ENCODE assay signal across 17 cellular contexts in the genomic region with DNA sequence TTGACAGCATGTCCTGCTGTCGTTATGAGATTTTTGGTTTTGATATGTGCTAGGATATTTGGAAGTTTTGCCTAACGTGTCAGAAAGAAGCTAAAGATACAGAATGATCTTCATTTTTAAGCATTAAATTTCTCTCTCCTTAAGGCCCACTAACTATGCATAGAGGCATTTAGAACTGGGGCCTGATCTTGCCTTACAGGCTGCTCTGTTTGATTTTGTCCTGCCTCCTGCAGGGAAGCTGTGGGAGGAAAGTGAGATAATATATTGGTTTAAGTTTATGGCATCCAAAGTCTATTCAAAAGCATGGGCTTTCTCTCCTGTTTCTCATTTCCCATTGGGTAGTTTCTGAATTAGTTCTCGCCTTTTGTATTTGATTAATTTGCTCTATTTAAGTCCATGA.
"Had no signal": no experiment of that assay in that cellular context is flagged by ENCODE, and none has a peak within 500 bp of the region (broad histone marks: within the 10 kb centered on the region; RNA-seq: fewer than 3 reads in every experiment).

No MANE protein-coding gene starts in this region.

- H3K4me1 ChIP-seq: esophagus muscularis mucosa, gastroesophageal sphincter, heart left ventricle, left lung, suprapubic skin, transverse colon, vagina had no signal

- ATAC-seq: activated CD4-positive, alpha-beta T cell treated with anti-CD3 and anti-CD28 coated beads for 36 hours; gastroesophageal sphincter; heart left ventricle; left lung; T-helper 17 cell had no signal

- H3K4me1 Mint-ChIP-seq: activated CD4-positive, alpha-beta memory T cell treated with anti-CD3 and anti-CD28 coated beads, Interleukin-2, amount 10 ng/mL, durations not matched to agents 7 days and 5 days had no signal

- H3K36me3 ChIP-seq: esophagus muscularis mucosa, gastroesophageal sphincter, heart left ventricle, left lung, suprapubic skin, transverse colon, vagina had no signal

- DNase-seq: activated CD4-positive, alpha-beta memory T cell treated with anti-CD3 and anti-CD28 coated beads, Interleukin-2, amount 10 ng/mL, durations not matched to agents 7 days and 5 days; activated CD4-positive, alpha-beta T cell treated with anti-CD3 and anti-CD28 coated beads for 36 hours; activated gamma-delta T cell treated with Interleukin-2 at 50 U/mL for 16 hours; anterior cingulate cortex; cerebellar nuclear complex; effector CD8-positive, alpha-beta T cell; heart left ventricle; left lung; midbrain; stimulated activated CD4-positive, alpha-beta T cell treated with anti-CD3 and anti-CD28 coated beads, Interleukin-2, amount 100 ng/mL, for 24 hours; stimulated activated naive CD8-positive, alpha-beta T cell treated with anti-CD3 and anti-CD28 coated beads, Interleukin-15, Interleukin-2, amounts not matched to agents 100 U/mL and 50 U/mL, for 24 hours; T-helper 17 cell; transverse colon had no signal

- H3K4me3 Mint-ChIP-seq: activated CD4-positive, alpha-beta memory T cell treated with anti-CD3 and anti-CD28 coated beads, Interleukin-2, amount 10 ng/mL, durations not matched to agents 7 days and 5 days; activated CD4-positive, alpha-beta T cell treated with anti-CD3 and anti-CD28 coated beads for 36 hours; T-helper 17 cell had no signal

- H3K27me3 ChIP-seq: esophagus muscularis mucosa, gastroesophageal sphincter, heart left ventricle, left lung, suprapubic skin, transverse colon, vagina had no signal

- H3K27me3 Mint-ChIP-seq: activated CD4-positive, alpha-beta memory T cell treated with anti-CD3 and anti-CD28 coated beads, Interleukin-2, amount 10 ng/mL, durations not matched to agents 7 days and 5 days; activated CD4-positive, alpha-beta T cell treated with anti-CD3 and anti-CD28 coated beads for 36 hours; T-helper 17 cell had no signal

- H3K9me3 ChIP-seq: esophagus muscularis mucosa, gastroesophageal sphincter, heart left ventricle, left lung, suprapubic skin, transverse colon, vagina had no signal

- H3K27ac Mint-ChIP-seq: activated CD4-positive, alpha-beta memory T cell treated with anti-CD3 and anti-CD28 coated beads, Interleukin-2, amount 10 ng/mL, durations not matched to agents 7 days and 5 days; T-helper 17 cell had no signal

- H3K9me3 Mint-ChIP-seq: activated CD4-positive, alpha-beta memory T cell treated with anti-CD3 and anti-CD28 coated beads, Interleukin-2, amount 10 ng/mL, durations not matched to agents 7 days and 5 days had no signal

- H3K27ac ChIP-seq: esophagus muscularis mucosa, gastroesophageal sphincter, heart left ventricle, left lung, suprapubic skin, transverse colon, vagina had no signal

- H3K4me3 ChIP-seq: esophagus muscularis mucosa, gastroesophageal sphincter, heart left ventricle, left lung, suprapubic skin, transverse colon, vagina had no signal
